In the genomic region with DNA sequence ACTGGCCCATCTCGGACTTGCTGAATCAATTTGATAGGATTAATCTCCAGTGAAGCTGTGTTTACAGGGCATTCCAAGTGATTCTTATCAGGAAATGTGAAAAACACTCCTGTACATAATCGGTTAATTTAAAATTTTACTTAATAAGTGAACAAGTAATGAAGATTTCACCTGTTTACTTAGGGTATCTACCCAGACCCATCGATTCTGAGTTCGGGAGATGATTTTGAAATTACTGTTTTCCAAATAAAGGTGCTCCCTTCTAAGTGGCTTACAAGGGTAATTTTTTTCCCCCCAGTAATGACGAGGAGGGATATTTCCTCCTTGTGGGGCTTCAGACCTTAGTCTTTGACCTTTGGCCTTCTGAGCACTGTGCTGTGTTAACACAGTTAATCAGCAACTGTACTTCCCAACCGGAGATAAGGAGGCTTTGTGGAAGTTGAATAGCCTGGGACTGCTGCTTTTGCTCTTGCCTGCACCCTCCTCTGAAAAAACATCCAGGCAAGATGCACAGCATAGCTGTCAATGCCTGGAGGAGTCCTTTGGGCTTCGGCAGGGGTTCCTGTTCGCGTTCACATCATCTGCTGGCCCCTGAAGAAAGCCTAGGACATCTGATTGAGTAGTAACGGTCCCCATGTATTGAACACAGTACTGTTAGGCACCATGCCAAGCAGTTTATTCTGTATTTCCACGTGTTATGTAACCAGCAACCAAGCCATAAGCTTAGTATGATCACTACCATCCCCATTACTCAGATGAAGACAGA, we compare ENCODE assay signal across 12 cellular contexts. TPM values are rescaled to one million over a fixed set of nuclear protein-coding genes. Genes with fewer than 3 reads are reported as not detected.
DNase-seq lines count a peak whose midpoint lies in the region; ATAC-seq and TF ChIP-seq lines count a peak whose summit lies in the region.
"Had no signal": no experiment of that assay in that cellular context is flagged by ENCODE, and none has a peak within 500 bp of the region (broad histone marks: within the 10 kb centered on the region; RNA-seq: fewer than 3 reads in every experiment).

No MANE protein-coding gene starts in this region.

- DNase-seq in activated CD4-positive, alpha-beta T cell treated with anti-CD3 and anti-CD28 coated beads, Interleukin-2, amount 10 ng/mL, durations not matched to agents 7 days and 5 days = no peak
- no peak for DNase-seq in activated CD4-positive, alpha-beta T cell treated with anti-CD3 and anti-CD28 coated beads for 1 hour
- no peak for DNase-seq in RWPE2 (ENCODE audit: low spot score)
- DNase-seq in fibroblast of pulmonary artery (ENCODE audit: low read depth) = no peak
- no peak for DNase-seq in retinal pigment epithelial cell (ENCODE audit: low read depth)
- no peak for DNase-seq in NCI-H1105 (lab: John Stamatoyannopoulos, UW)
- DNase-seq in NCI-H524 treated with DMSO at 0.1 percent for 48 hours (lab: John Stamatoyannopoulos, UW) = no peak
- no peak for DNase-seq in WERI-Rb-1
- DNase-seq: activated CD4-positive, CD25-positive, alpha-beta regulatory T cell; C1 segment of cervical spinal cord; NCI-H187 had no signal

- H3K27me3 ChIP-seq in RWPE2 (ENCODE audit: insufficient read depth, poor library complexity, severe bottlenecking) (no peaks in the 10 kb centered on the region), WERI-Rb-1 (ENCODE audit: insufficient read depth, low read depth, severe bottlenecking) (no peaks in the 10 kb centered on the region)

- peaks cover 35% of the 10 kb centered on the region for H3K4me1 Mint-ChIP-seq in activated CD4-positive, alpha-beta T cell treated with anti-CD3 and anti-CD28 coated beads, Interleukin-2, amount 10 ng/mL, durations not matched to agents 7 days and 5 days

- no peak for ATAC-seq in RWPE2 (ENCODE audit: low read depth)

- TF ChIP-seq CTCF in RWPE2 (IDR thresholded peaks at IDR 0.05; ENCODE audit: poor library complexity, severe bottlenecking) (no peak), fibroblast of pulmonary artery (IDR thresholded peaks at IDR 0.05; ENCODE audit: low read length, missing control alignments) (no peak), retinal pigment epithelial cell (conservative IDR thresholded peaks at IDR 0.05; ENCODE audit: low read depth, low read length) (no peak), WERI-Rb-1 (IDR thresholded peaks at IDR 0.05; ENCODE audit: low read depth, low read length) (no peak)

- no peaks in the 10 kb centered on the region for H3K36me3 Mint-ChIP-seq in activated CD4-positive, alpha-beta T cell treated with anti-CD3 and anti-CD28 coated beads, Interleukin-2, amount 10 ng/mL, durations not matched to agents 7 days and 5 days (ENCODE audit: low read depth)

- no peaks in the 10 kb centered on the region for H3K9me3 Mint-ChIP-seq in activated CD4-positive, alpha-beta T cell treated with anti-CD3 and anti-CD28 coated beads, Interleukin-2, amount 10 ng/mL, durations not matched to agents 7 days and 5 days

- H3K9me3 ChIP-seq in RWPE2 (ENCODE audit: severe bottlenecking) (no peaks in the 10 kb centered on the region), WERI-Rb-1 (ENCODE audit: severe bottlenecking) (no peaks in the 10 kb centered on the region)

- H3K36me3 ChIP-seq in RWPE2 (ENCODE audit: low read depth) (peaks cover 11% of the 10 kb centered on the region), WERI-Rb-1 (peaks cover 20% of the 10 kb centered on the region)

- POLR2A ChIA-PET in activated CD4-positive, alpha-beta T cell treated with anti-CD3 and anti-CD28 coated beads, Interleukin-2, amount 10 ng/mL, durations not matched to agents 7 days and 5 days (lab: Charles Lee) = interaction anchor here (0.5 kb wide), 1 partner anchor 9 kb away, joined by 5 read pairs; no protein-coding TSS in a partner anchor

- no peaks in the 10 kb centered on the region for H3K27me3 Mint-ChIP-seq in activated CD4-positive, alpha-beta T cell treated with anti-CD3 and anti-CD28 coated beads, Interleukin-2, amount 10 ng/mL, durations not matched to agents 7 days and 5 days

- peaks cover 8% of the 10 kb centered on the region for H3K4me1 ChIP-seq in RWPE2 (ENCODE audit: insufficient read depth, poor library complexity, severe bottlenecking)

- CTCF ChIA-PET in activated CD4-positive, alpha-beta T cell treated with anti-CD3 and anti-CD28 coated beads, Interleukin-2, amount 10 ng/mL, durations not matched to agents 7 days and 5 days (lab: Charles Lee) = no interaction called here

- H3K4me3 Mint-ChIP-seq in activated CD4-positive, alpha-beta T cell treated with anti-CD3 and anti-CD28 coated beads, Interleukin-2, amount 10 ng/mL, durations not matched to agents 7 days and 5 days = peak overlapping the region; percentile 94

- H3K4me3 ChIP-seq in RWPE2 (ENCODE audit: severe bottlenecking) = peak overlapping the region; percentile 62
- peak overlapping the region; percentile 98 for H3K4me3 ChIP-seq in fibroblast of pulmonary artery (replicated peaks; ENCODE audit: low read depth, low read length)
- H3K4me3 ChIP-seq in retinal pigment epithelial cell (ENCODE audit: low read length) = peak overlapping the region; percentile 93
- H3K4me3 ChIP-seq in WERI-Rb-1 (ENCODE audit: low read depth, low read length) = no peak overlapping the region

- peak overlapping the region; percentile 62 for H3K27ac Mint-ChIP-seq in activated CD4-positive, alpha-beta T cell treated with anti-CD3 and anti-CD28 coated beads, Interleukin-2, amount 10 ng/mL, durations not matched to agents 7 days and 5 days

- H3K27ac ChIP-seq in RWPE2 (ENCODE audit: poor library complexity, severe bottlenecking) (peak overlapping the region; percentile 54), WERI-Rb-1 (no peak overlapping the region)

RNA-seq across cellular contexts. Expression of a gene that starts 1.8 kb away (rescaled TPM):
- total RNA-seq in activated CD4-positive, alpha-beta T cell treated with anti-CD3 and anti-CD28 coated beads, Interleukin-2, amount 10 ng/mL, durations not matched to agents 7 days and 5 days = 10 to 100 TPM; 11.3 to 12.9 TPM

RNA-seq across cellular contexts. Expression of a gene that starts 2.2 kb away (rescaled TPM):
- 10 to 100 TPM; 34.9 to 45.6 TPM for total RNA-seq in activated CD4-positive, alpha-beta T cell treated with anti-CD3 and anti-CD28 coated beads, Interleukin-2, amount 10 ng/mL, durations not matched to agents 7 days and 5 days

RNA-seq across cellular contexts. Expression of a gene that starts 35.3 kb away (rescaled TPM):
- total RNA-seq in activated CD4-positive, alpha-beta T cell treated with anti-CD3 and anti-CD28 coated beads, Interleukin-2, amount 10 ng/mL, durations not matched to agents 7 days and 5 days = under 1 TPM in 1 of 2 experiments, not detected in 1; 0.15 TPM

RNA-seq across cellular contexts. Expression of a gene that starts 43.1 kb away (rescaled TPM):
- not detected for total RNA-seq in activated CD4-positive, alpha-beta T cell treated with anti-CD3 and anti-CD28 coated beads, Interleukin-2, amount 10 ng/mL, durations not matched to agents 7 days and 5 days
- total RNA-seq: posterior vena cava had no signal

RNA-seq across cellular contexts. Expression of a gene that starts 46.1 kb away (rescaled TPM):
- total RNA-seq in activated CD4-positive, alpha-beta T cell treated with anti-CD3 and anti-CD28 coated beads, Interleukin-2, amount 10 ng/mL, durations not matched to agents 7 days and 5 days = 10 to 100 TPM; 40.2 to 53.8 TPM
